ENCODE assay signal across 1 cellular context in the genomic region with DNA sequence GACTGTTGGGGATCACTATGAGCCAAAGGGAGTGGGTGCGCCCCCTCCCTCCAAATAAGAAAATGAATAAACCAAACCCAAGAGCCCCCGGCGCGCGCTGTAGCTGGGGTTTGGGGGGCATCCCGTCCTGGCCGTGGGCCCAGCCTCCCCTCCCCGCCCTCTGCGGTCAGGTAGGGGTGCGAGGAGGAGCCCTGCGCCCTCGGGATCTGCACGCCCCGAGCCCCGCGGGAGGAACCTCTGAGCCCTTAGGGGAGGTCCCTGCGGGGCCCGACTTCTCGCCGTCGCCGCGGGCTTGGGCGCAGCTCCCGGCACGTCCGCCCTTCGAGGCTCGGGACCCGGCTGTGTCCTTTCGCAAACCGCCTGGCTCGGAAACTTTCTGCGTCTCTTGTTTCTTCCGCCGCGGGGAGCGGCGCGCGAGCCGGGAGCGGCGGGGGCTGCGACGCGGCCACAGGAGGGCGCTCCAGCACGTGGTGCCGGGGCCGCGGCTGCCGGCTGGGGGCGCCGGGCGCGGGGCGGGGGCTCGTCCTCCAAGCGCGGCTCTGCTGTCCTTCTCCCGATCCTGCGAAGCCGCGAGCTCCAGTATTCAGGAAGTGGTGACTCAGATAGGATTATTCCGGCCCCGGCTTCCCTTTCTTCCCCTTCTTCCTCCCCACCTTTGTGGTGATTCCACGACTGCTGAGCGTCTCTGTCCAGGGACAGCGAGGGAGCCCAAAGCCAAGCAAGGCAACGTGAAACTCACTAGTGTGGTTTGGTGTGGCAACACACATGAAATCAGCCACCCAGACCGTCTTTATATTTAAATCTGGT.
TF ChIP-seq lines count a peak whose summit lies in the region.

No MANE protein-coding gene starts in this region.

TF ChIP-seq in SK-N-SH, 30 proteins besides CTCF, POLR2A, EP300 and RAD21 (continued from another document):
- TF ChIP-seq FOSL2 (IDR thresholded peaks at IDR 0.05; ENCODE audit: borderline replicate concordance, low read depth) = peak; percentile 57; the same call in 1 of the 2 replicates
- peak; percentile 53; the same call in 1 of the 2 replicates for TF ChIP-seq MAX (IDR thresholded peaks at IDR 0.05; ENCODE audit: low read depth)
- peak; percentile 46 for TF ChIP-seq ELF1 (IDR thresholded peaks at IDR 0.05)
- TF ChIP-seq FOXJ3 (CRISPR knock-in tag; IDR thresholded peaks at IDR 0.05) = peak; percentile 27; the same call in 1 of the 2 replicates
- 0 out of 2 replicates have a peak, but pooled peaks have one; percentile 32 for TF ChIP-seq MXI1 (IDR thresholded peaks at IDR 0.05; ENCODE audit: low read depth, low read length)
- no peak for TF ChIP-seq FOXM1 (IDR thresholded peaks at IDR 0.05; ENCODE audit: low read depth)
- TF ChIP-seq USF2 (IDR thresholded peaks at IDR 0.05; ENCODE audit: borderline replicate concordance, low read depth, low read length) = 0 out of 2 replicates have a peak, but pooled peaks have one; percentile 2
- TF ChIP-seq ZBTB33 (IDR thresholded peaks at IDR 0.05; ENCODE audit: borderline replicate concordance, low read depth) = no peak
- TF ChIP-seq RCOR1 (IDR thresholded peaks at IDR 0.05; ENCODE audit: low read length) = peak; percentile 55; the same call in 1 of the 2 replicates
- no peak for TF ChIP-seq TAF1 (IDR thresholded peaks at IDR 0.05; ENCODE audit: borderline replicate concordance, low read depth, low read length)
- no peak for TF ChIP-seq YY1 (IDR thresholded peaks at IDR 0.05; ENCODE audit: low read depth)
- TF ChIP-seq, protein P1, sequence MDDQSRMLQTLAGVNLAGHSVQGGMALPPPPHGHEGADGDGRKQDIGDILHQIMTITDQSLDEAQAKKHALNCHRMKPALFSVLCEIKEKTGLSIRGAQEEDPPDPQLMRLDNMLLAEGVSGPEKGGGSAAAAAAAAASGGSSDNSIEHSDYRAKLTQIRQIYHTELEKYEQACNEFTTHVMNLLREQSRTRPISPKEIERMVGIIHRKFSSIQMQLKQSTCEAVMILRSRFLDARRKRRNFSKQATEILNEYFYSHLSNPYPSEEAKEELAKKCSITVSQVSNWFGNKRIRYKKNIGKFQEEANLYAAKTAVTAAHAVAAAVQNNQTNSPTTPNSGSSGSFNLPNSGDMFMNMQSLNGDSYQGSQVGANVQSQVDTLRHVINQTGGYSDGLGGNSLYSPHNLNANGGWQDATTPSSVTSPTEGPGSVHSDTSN (IDR thresholded peaks at IDR 0.05) = no peak
- no peak for TF ChIP-seq TEAD4 (IDR thresholded peaks at IDR 0.05; ENCODE audit: borderline replicate concordance, insufficient read depth)
- TF ChIP-seq NFIC (IDR thresholded peaks at IDR 0.05; ENCODE audit: borderline replicate concordance) = no peak
- no peak for TF ChIP-seq RXRA (IDR thresholded peaks at IDR 0.05; ENCODE audit: borderline replicate concordance, low read depth)
- TF ChIP-seq GATA2 (CRISPR knock-in tag; IDR thresholded peaks at IDR 0.05) = no peak
- TF ChIP-seq SIN3A (IDR thresholded peaks at IDR 0.05; ENCODE audit: borderline replicate concordance, low read depth, low read length) = peak; percentile 33; the same call in 1 of the 2 replicates
- TF ChIP-seq IRF3 (IDR thresholded peaks at IDR 0.05; ENCODE audit: low read depth, low read length) = no peak
- peak; percentile 87 for TF ChIP-seq SMC3 (IDR thresholded peaks at IDR 0.05; ENCODE audit: low read depth, low read length)
- TF ChIP-seq, protein P2, sequence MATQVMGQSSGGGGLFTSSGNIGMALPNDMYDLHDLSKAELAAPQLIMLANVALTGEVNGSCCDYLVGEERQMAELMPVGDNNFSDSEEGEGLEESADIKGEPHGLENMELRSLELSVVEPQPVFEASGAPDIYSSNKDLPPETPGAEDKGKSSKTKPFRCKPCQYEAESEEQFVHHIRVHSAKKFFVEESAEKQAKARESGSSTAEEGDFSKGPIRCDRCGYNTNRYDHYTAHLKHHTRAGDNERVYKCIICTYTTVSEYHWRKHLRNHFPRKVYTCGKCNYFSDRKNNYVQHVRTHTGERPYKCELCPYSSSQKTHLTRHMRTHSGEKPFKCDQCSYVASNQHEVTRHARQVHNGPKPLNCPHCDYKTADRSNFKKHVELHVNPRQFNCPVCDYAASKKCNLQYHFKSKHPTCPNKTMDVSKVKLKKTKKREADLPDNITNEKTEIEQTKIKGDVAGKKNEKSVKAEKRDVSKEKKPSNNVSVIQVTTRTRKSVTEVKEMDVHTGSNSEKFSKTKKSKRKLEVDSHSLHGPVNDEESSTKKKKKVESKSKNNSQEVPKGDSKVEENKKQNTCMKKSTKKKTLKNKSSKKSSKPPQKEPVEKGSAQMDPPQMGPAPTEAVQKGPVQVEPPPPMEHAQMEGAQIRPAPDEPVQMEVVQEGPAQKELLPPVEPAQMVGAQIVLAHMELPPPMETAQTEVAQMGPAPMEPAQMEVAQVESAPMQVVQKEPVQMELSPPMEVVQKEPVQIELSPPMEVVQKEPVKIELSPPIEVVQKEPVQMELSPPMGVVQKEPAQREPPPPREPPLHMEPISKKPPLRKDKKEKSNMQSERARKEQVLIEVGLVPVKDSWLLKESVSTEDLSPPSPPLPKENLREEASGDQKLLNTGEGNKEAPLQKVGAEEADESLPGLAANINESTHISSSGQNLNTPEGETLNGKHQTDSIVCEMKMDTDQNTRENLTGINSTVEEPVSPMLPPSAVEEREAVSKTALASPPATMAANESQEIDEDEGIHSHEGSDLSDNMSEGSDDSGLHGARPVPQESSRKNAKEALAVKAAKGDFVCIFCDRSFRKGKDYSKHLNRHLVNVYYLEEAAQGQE (IDR thresholded peaks at IDR 0.05; ENCODE audit: low read depth, low read length) = peak; percentile 53; the same call in 1 of the 2 replicates
- peak; percentile 34; the same call in 1 of the 2 replicates for TF ChIP-seq GABPA (IDR thresholded peaks at IDR 0.05; ENCODE audit: low read depth)
TF ChIP-seq in SK-N-SH: peak in this region for 13.
